Comparison of ENCODE assay signal across 15 cellular contexts in genomic region chr3:94360982-94361381, GRCh38.
DNase-seq lines count a peak whose midpoint lies in the region; ATAC-seq, FAIRE-seq and TF ChIP-seq lines count a peak whose summit lies in the region.
"Had no signal": no experiment of that assay in that cellular context is flagged by ENCODE, and none has a peak within 500 bp of the region (broad histone marks: within the 10 kb centered on the region; RNA-seq: fewer than 3 reads in every experiment).

No MANE protein-coding gene starts in this region.

- H3K4me1 ChIP-seq in heart left ventricle = peaks cover 0 to 11% (median 0%) of the 10 kb centered on the region in 12 donors
- H3K4me1 ChIP-seq in pancreas = no peaks in the 10 kb centered on the region
- H3K4me1 ChIP-seq in SK-N-SH (ENCODE audit: control insufficient read depth in 1 of 2, insufficient read depth in 2 of 2, low read depth in 1 of 2, low read length in 1 of 2) = no peaks in the 10 kb centered on the region; a peak in 1 of 4 replicates
- H3K4me1 ChIP-seq: thyroid gland had no signal

- H2AFZ ChIP-seq in SK-N-SH (ENCODE audit: low read depth) = no peak overlapping the region

- TF ChIP-seq RAD21 in SK-N-SH (IDR thresholded peaks at IDR 0.05; ENCODE audit: low read length) = no peak

- intact Hi-C loops in heart left ventricle (cut with DNase I) = no loop called here
- intact Hi-C loops in pancreas (cut with DNase I) = no loop called here

- H3K27ac ChIP-seq in heart left ventricle (no peak overlapping the region), pancreas (no peak overlapping the region), SK-N-SH (ENCODE audit: low read depth in 2 of 2, low read length in 1 of 2) (no peak overlapping the region)
- H3K27ac ChIP-seq: thyroid gland had no signal

- H3K4me3 ChIP-seq in heart left ventricle (no peak overlapping the region), pancreas (no peak overlapping the region), foreskin fibroblast (ENCODE audit: low read depth in 1 of 2, low read length in 2 of 2) (no peak overlapping the region), SK-N-SH (ENCODE audit: low read depth in 2 of 2, low read length in 1 of 2) (no peak overlapping the region)
- H3K4me3 ChIP-seq: thyroid gland had no signal

- no peak overlapping the region for H3K4me2 ChIP-seq in SK-N-SH

- no peaks in the 10 kb centered on the region for H3K79me2 ChIP-seq in SK-N-SH (ENCODE audit: insufficient read depth)

- H3K27me3 ChIP-seq in heart left ventricle = no peaks in the 10 kb centered on the region
- no peaks in the 10 kb centered on the region for H3K27me3 ChIP-seq in pancreas
- H3K27me3 ChIP-seq in SK-N-SH (ENCODE audit: insufficient read depth) = no peaks in the 10 kb centered on the region
- H3K27me3 ChIP-seq: thyroid gland had no signal

- no peaks in the 10 kb centered on the region for H3K36me3 ChIP-seq in heart left ventricle
- no peaks in the 10 kb centered on the region for H3K36me3 ChIP-seq in pancreas
- H3K36me3 ChIP-seq in SK-N-SH (replicated peaks in 1 of 2; ENCODE audit: control insufficient read depth in 1 of 2, insufficient read depth in 2 of 2, low read length in 1 of 2) = no peaks in the 10 kb centered on the region
- H3K36me3 ChIP-seq: thyroid gland had no signal

- no peaks in the 10 kb centered on the region for H3F3A ChIP-seq in SK-N-SH (replicated peaks; ENCODE audit: insufficient read depth)

- TF ChIP-seq EP300 in SK-N-SH (IDR thresholded peaks at IDR 0.05; ENCODE audit: borderline replicate concordance in 1 of 2, low read depth in 1 of 2, low read length in 1 of 2) = no peak

- TF ChIP-seq CTCF in heart left ventricle (IDR thresholded peaks at IDR 0.05) (no peak), pancreas (IDR thresholded peaks at IDR 0.05) (no peak), foreskin fibroblast (IDR thresholded peaks at IDR 0.05; ENCODE audit: low read depth, low read length) (no peak), SK-N-SH (IDR thresholded peaks at IDR 0.05) (no peak)

- peaks cover 0 to 4% (median 0%) of the 10 kb centered on the region in 12 donors for H3K9me3 ChIP-seq in heart left ventricle
- H3K9me3 ChIP-seq in pancreas = no peaks in the 10 kb centered on the region
- no peaks in the 10 kb centered on the region; the same call in 1 of the 2 replicates for H3K9me3 ChIP-seq in SK-N-SH
- H3K9me3 ChIP-seq: thyroid gland had no signal

- no peak overlapping the region for H3K9ac ChIP-seq in SK-N-SH

- in situ Hi-C loops in G401 (cut with HindIII; ENCODE audit: low sequenced_read_pairs) = no loop called here

- POLR2A ChIA-PET in SK-N-SH (lab: Yijun Ruan, JAX) = no interaction called here

- CTCF ChIA-PET in SK-N-SH (lab: Yijun Ruan, JAX) = no interaction called here

- H4K20me1 ChIP-seq in SK-N-SH (ENCODE audit: insufficient read depth) = no peaks in the 10 kb centered on the region

- ATAC-seq in heart left ventricle = peak; percentile 61 to 94 (median 90)
- ATAC-seq in pancreas = peak in 3 of 4 donors; percentile 61 to 76 (median 66)
- ATAC-seq: Panc1 had no signal

- DNase-seq in G401 (ENCODE audit: low spot score) = peak; percentile 65
- DNase-seq in amniotic epithelial cell (ENCODE audit: low read depth) = peak; percentile 33
- DNase-seq in heart left ventricle = peak in 4 of 5 donors; percentile 25 to 73 (median 36)
- peak in 2 of 6 donors; percentile 8 to 31 for DNase-seq in pancreas
- no peak for DNase-seq in ecto neural progenitor cell (ENCODE audit: low spot score)
- no peak for DNase-seq in foreskin fibroblast
- no peak for DNase-seq in SIG-M5 (lab: John Stamatoyannopoulos, UW)
- DNase-seq in SK-N-SH = no peak
- DNase-seq: activated CD8-positive, alpha-beta memory T cell treated with anti-CD3 and anti-CD28 coated beads, Interleukin-2, amount 50 U/mL, for 4 hours; foreskin melanocyte; NCI-H1048 had no signal

- no peak for FAIRE-seq in pancreas (lab: Jason Lieb, UNC)
- FAIRE-seq: HTR-8/SVneo, keratinocyte had no signal

- H3K9me2 ChIP-seq in SK-N-SH = no peaks in the 10 kb centered on the region

- TF ChIP-seq POLR2A in heart left ventricle (IDR thresholded peaks at IDR 0.05) = no peak

TF ChIP-seq in SK-N-SH, 30 proteins besides CTCF, POLR2A, EP300 and RAD21:
- TF ChIP-seq POLR2AphosphoS5 (IDR thresholded peaks at IDR 0.05; ENCODE audit: low read depth, low read length) (no peak), NRF1 (IDR thresholded peaks at IDR 0.05; ENCODE audit: low read depth, low read length) (no peak), JUND (IDR thresholded peaks at IDR 0.05) (no peak), MXI1 (IDR thresholded peaks at IDR 0.05; ENCODE audit: low read depth, low read length) (no peak), USF2 (IDR thresholded peaks at IDR 0.05; ENCODE audit: borderline replicate concordance, low read depth, low read length) (no peak), MAX (IDR thresholded peaks at IDR 0.05; ENCODE audit: low read depth) (no peak), SMC3 (IDR thresholded peaks at IDR 0.05; ENCODE audit: low read depth, low read length) (no peak)

Comparison
In these comparisons a context has a peak if more than half of its experiments do, and no peak if none do; other contexts are left out.
1. DNase-seq: peak in G401 (single experiment), amniotic epithelial cell (single experiment) and heart left ventricle (4 of 5); none in ecto neural progenitor cell (single experiment), foreskin fibroblast (0 of 2), SIG-M5 (single experiment) and SK-N-SH (single experiment).